In genomic region chr11:114310095-114310494, GRCh38 we compare ENCODE assay signal across 19 cellular contexts. TPM values are rescaled to one million over a fixed set of nuclear protein-coding genes. Genes with fewer than 3 reads are reported as not detected.
DNase-seq lines count a peak whose midpoint lies in the region; ATAC-seq and TF ChIP-seq lines count a peak whose summit lies in the region.
"Had no signal": no experiment of that assay in that cellular context is flagged by ENCODE, and none has a peak within 500 bp of the region (broad histone marks: within the 10 kb centered on the region; RNA-seq: fewer than 3 reads in every experiment).

No MANE protein-coding gene starts in this region.

- peaks cover 50% of the 10 kb centered on the region for H3K27me3 Mint-ChIP-seq in activated T-helper 17 cell treated with anti-CD3 and anti-CD28 coated beads, Interleukin-2, amount 50 U/mL, for 72 hours

- peaks cover 9% of the 10 kb centered on the region for H3K4me1 Mint-ChIP-seq in activated T-helper 17 cell treated with anti-CD3 and anti-CD28 coated beads, Interleukin-2, amount 50 U/mL, for 72 hours
- H3K4me1 Mint-ChIP-seq: IgD-negative memory B cell had no signal

- intact Hi-C loops in aorta (cut with DNase I), result no loop called here

- WGBS in aorta, 2 donors, result 81 to 82% methylated on average over 2 of the region's 2 CpGs

- no peak overlapping the region for H3K27ac Mint-ChIP-seq in activated T-helper 17 cell treated with anti-CD3 and anti-CD28 coated beads, Interleukin-2, amount 50 U/mL, for 72 hours
- H3K27ac Mint-ChIP-seq: IgD-negative memory B cell had no signal

- DNase-seq in amniotic epithelial cell (ENCODE audit: low read depth) (peak; percentile 36), fibroblast of pulmonary artery (ENCODE audit: low read depth) (peak; percentile 23), renal cortical epithelial cell (ENCODE audit: low read depth) (peak; percentile 32), aorta (no peak), NCI-H526 treated with DMSO at 0.1 percent for 48 hours (lab: John Stamatoyannopoulos, UW) (no peak), NCI-H187 (lab: John Stamatoyannopoulos, UW) (no peak)
- DNase-seq: ACHN, C1 segment of cervical spinal cord, Kasumi-1, MM.1S, NCI-H1092, NCI-H1436 treated with DMSO at 0.1 percent for 48 hours, NCI-H2029 treated with DMSO at 0.1 percent for 48 hours, NCI-H510A, NCI-H774, Right ventricle myocardium superior had no signal

- peaks cover 7 to 8% of the 10 kb centered on the region in 2 donors for H3K36me3 ChIP-seq in aorta (ENCODE audit: control insufficient read depth in 1 of 2, insufficient read depth in 2 of 2, low read length in 1 of 2)

- peaks cover 6 to 11% of the 10 kb centered on the region in 2 donors for H3K4me1 ChIP-seq in aorta (ENCODE audit: control insufficient read depth in 1 of 2, insufficient read depth in 2 of 2, low read length in 2 of 2)

- H3K4me3 ChIP-seq in fibroblast of pulmonary artery (replicated peaks; ENCODE audit: low read depth, low read length) (no peak overlapping the region), aorta (ENCODE audit: low read length in 2 of 2) (no peak overlapping the region)

- no peak for TF ChIP-seq CTCF in fibroblast of pulmonary artery (IDR thresholded peaks at IDR 0.05; ENCODE audit: low read length, missing control alignments)

- H3K9me3 Mint-ChIP-seq in activated T-helper 17 cell treated with anti-CD3 and anti-CD28 coated beads, Interleukin-2, amount 50 U/mL, for 72 hours, result no peaks in the 10 kb centered on the region

- ATAC-seq in aorta (ENCODE audit: low FRiP score), result no peak
- ATAC-seq in activated T-helper 17 cell treated with anti-CD3 and anti-CD28 coated beads, Interleukin-2, amount 50 U/mL, for 72 hours (replicated peaks), result no peak

- H3K9me3 ChIP-seq in aorta (ENCODE audit: control insufficient read depth, low read length), result no peaks in the 10 kb centered on the region

- H3K27ac ChIP-seq in aorta (ENCODE audit: low read depth in 1 of 2, low read length in 2 of 2), result peak overlapping the region; percentile 64 to 95

- H3K36me3 Mint-ChIP-seq in activated T-helper 17 cell treated with anti-CD3 and anti-CD28 coated beads, Interleukin-2, amount 50 U/mL, for 72 hours (ENCODE audit: low read depth), result no peaks in the 10 kb centered on the region
- H3K36me3 Mint-ChIP-seq: IgD-negative memory B cell had no signal

- H3K4me3 Mint-ChIP-seq in activated T-helper 17 cell treated with anti-CD3 and anti-CD28 coated beads, Interleukin-2, amount 50 U/mL, for 72 hours, result no peak overlapping the region
- H3K4me3 Mint-ChIP-seq: IgD-negative memory B cell had no signal

- no peaks in the 10 kb centered on the region for H3K27me3 ChIP-seq in aorta (ENCODE audit: control insufficient read depth in 1 of 2, insufficient read depth in 2 of 2, low read length in 1 of 2)

RNA-seq across cellular contexts. Expression of gene NNMT, which starts 13.9 kb away (rescaled TPM):
- total RNA-seq in renal cortical epithelial cell, result 1,571 and 2,593 TPM in 2 replicates
- total RNA-seq in aorta, result 100 to 1,000 TPM; 597 to 862 TPM
- 1,000 to 10,000 TPM in 1 of 2 donors, 100 to 1,000 TPM in 1; 405 to 1,814 TPM for polyA plus RNA-seq in aorta
- total RNA-seq in activated T-helper 17 cell treated with anti-CD3 and anti-CD28 coated beads, Interleukin-2, amount 50 U/mL, for 72 hours, result not detected
- total RNA-seq: H1 had no signal
- polyA plus RNA-seq: H1, IgD-negative memory B cell had no signal

Comparison
In these comparisons a context has a peak if more than half of its experiments do, and no peak if none do; other contexts are left out.
1. DNase-seq: peak in amniotic epithelial cell (single experiment), fibroblast of pulmonary artery (single experiment) and renal cortical epithelial cell (single experiment); none in aorta (0 of 2), NCI-H526 treated with DMSO at 0.1 percent for 48 hours (single experiment) and NCI-H187 (0 of 2).
2. RNA of gene NNMT, which starts 13.9 kb away (total RNA-seq): 1,571 to 2,593 TPM in renal cortical epithelial cell and 597 to 862 TPM in aorta; not detected in activated T-helper 17 cell treated with anti-CD3 and anti-CD28 coated beads, Interleukin-2, amount 50 U/mL, for 72 hours; every median in the first group is over 100 times any median in the second.